Comparison of ENCODE assay signal across 8 cellular contexts in genomic region chr5:178859625-178860521, GRCh38. TPM values are rescaled to one million over a fixed set of nuclear protein-coding genes. Genes with fewer than 3 reads are reported as not detected.
DNase-seq lines count a peak whose midpoint lies in the region; ATAC-seq and TF ChIP-seq lines count a peak whose summit lies in the region.

TSS of gene ZNF354B (plus strand) at chr5:178859953. CDS start at chr5:178861048, 1,095 bp downstream.

- H3K4me2 ChIP-seq in mammary epithelial cell (ENCODE audit: insufficient read depth, low read depth, low read length) = peak within 1 kb of the TSS; percentile 82

- CTCF ChIA-PET in A673 (lab: Charles Lee) (interaction anchor here (1.3 kb wide), 1 partner anchor 129 kb away, joined by 7 read pairs; the partner anchor contains the start of gene ZNF354A), mammary epithelial cell (lab: Charles Lee; ENCODE audit: low non-redundant PET) (interaction anchor here (0.6 kb wide), 1 partner anchor 503 kb away, joined by 3 read pairs; no protein-coding TSS in a partner anchor)

- no peaks in the 10 kb centered on the region for H4K20me1 ChIP-seq in mammary epithelial cell (ENCODE audit: insufficient read depth, low read length)

- no peaks in the 10 kb centered on the region for H3K27me3 ChIP-seq in A673 (replicated peaks; ENCODE audit: insufficient read depth, low read depth, low read length, poor library complexity)
- no peaks in the 10 kb centered on the region for H3K27me3 ChIP-seq in mammary epithelial cell (ENCODE audit: insufficient read depth, low read length)
- H3K27me3 ChIP-seq in iPS-20b (ENCODE audit: insufficient read depth, low read length) = peaks cover 3% of the 10 kb centered on the region; the same call in 1 of the 2 replicates

- H3K36me3 ChIP-seq in A673 (ENCODE audit: insufficient read depth, low read length, poor library complexity, severe bottlenecking) (peaks cover 20% of the 10 kb centered on the region), mammary epithelial cell (ENCODE audit: insufficient read depth, low read length) (peaks cover 5% of the 10 kb centered on the region), iPS-20b (ENCODE audit: insufficient read depth, low read depth, low read length) (peaks cover 11% of the 10 kb centered on the region; the same call in 1 of the 2 replicates)

- under 1% methylated on average over 24 of the region's 86 CpGs for WGBS in mammary epithelial cell (ENCODE audit: low coverage, missing lambda C conversion rate)

- peak within 1 kb of the TSS; percentile 88 for H2AFZ ChIP-seq in mammary epithelial cell (ENCODE audit: low read depth, low read length)

- H3K4me1 ChIP-seq in A673 (ENCODE audit: insufficient read depth, low read length, poor library complexity, severe bottlenecking) = peaks cover 4% of the 10 kb centered on the region
- H3K4me1 ChIP-seq in mammary epithelial cell (ENCODE audit: insufficient read depth, low read length) = peaks cover 15% of the 10 kb centered on the region
- H3K4me1 ChIP-seq in iPS-20b (ENCODE audit: insufficient read depth, low read length) = no peaks in the 10 kb centered on the region

- H3K9ac ChIP-seq in mammary epithelial cell (ENCODE audit: insufficient read depth, low read length) (peak within 1 kb of the TSS; percentile 55), iPS-20b (ENCODE audit: low read depth, low read length) (peak within 1 kb of the TSS; percentile 37; the same call in 1 of the 2 replicates)

- BruUV-seq in A673 (replicated peaks; lab: Mats Ljungman, UMichigan) (no TSS peak), mammary epithelial cell (replicated peaks; lab: Mats Ljungman, UMichigan) (no TSS peak)

- TF ChIP-seq CTCF in A673 (conservative IDR thresholded peaks at IDR 0.05; ENCODE audit: low read depth, low read length) (no peak), VCaP (conservative IDR thresholded peaks at IDR 0.05) (no peak), mammary epithelial cell (conservative IDR thresholded peaks at IDR 0.05 in 1 of 2, IDR thresholded peaks at IDR 0.05 in 1 of 2; ENCODE audit: extremely low read depth in 1 of 2, insufficient read depth in 1 of 2, low read depth in 1 of 2, low read length in 2 of 2) (no peak)

- POLR2A ChIA-PET in A673 (lab: Charles Lee; ENCODE audit: low non-redundant PET) = no interaction called here

- H3K9me3 ChIP-seq in A673 (ENCODE audit: low read depth, low read length, poor library complexity, severe bottlenecking) (no peaks in the 10 kb centered on the region), mammary epithelial cell (replicated peaks; ENCODE audit: insufficient read depth, low read length) (no peaks in the 10 kb centered on the region), iPS-20b (ENCODE audit: insufficient read depth, low read depth, low read length) (no peaks in the 10 kb centered on the region)

- dilution Hi-C loops in mammary epithelial cell (cut with HindIII; ENCODE audit: low sequenced_read_pairs) = no loop called here

- H3K4me3 ChIP-seq in A673 (ENCODE audit: low read depth, low read length, poor library complexity, severe bottlenecking) (peak within 1 kb of the TSS; percentile 85), mammary epithelial cell (replicated peaks in 1 of 3; ENCODE audit: insufficient read depth in 1 of 3, low read depth in 2 of 3, low read length in 3 of 3) (peak within 1 kb of the TSS; percentile 64 to 84 (median 72)), iPS-20b (ENCODE audit: low read length) (peak within 1 kb of the TSS; percentile 69), skin epidermis (peak within 1 kb of the TSS; percentile 58 to 92 (median 84))

- ATAC-seq in GM18861 (IDR thresholded peaks at IDR 0.05; ENCODE audit: unreplicated experiment) (peak; percentile 99), HG03095 (IDR thresholded peaks at IDR 0.05; ENCODE audit: unreplicated experiment) (peak; percentile 99)

- H3K79me2 ChIP-seq in mammary epithelial cell (ENCODE audit: insufficient read depth, low read length) = peaks cover 26% of the 10 kb centered on the region

- DNase-seq in A673 (ENCODE audit: low spot score) = peak; percentile 94
- peak; percentile 71 for DNase-seq in NCI-H2171 (lab: John Stamatoyannopoulos, UW)
- peak; percentile 91 for DNase-seq in mammary epithelial cell

- intact Hi-C loops in A673 (cut with micrococcal nuclease; ENCODE audit: unreplicated experiment) (loop anchor here (1.0 kb wide), 1 partner anchor 130 kb away; the partner anchor contains the start of gene ZNF354A), mammary epithelial cell (cut with micrococcal nuclease) (loop anchor here (2.0 kb wide), 1 partner anchor 37 kb away; no protein-coding TSS in a partner anchor)

- peak within 1 kb of the TSS; percentile 86 for H3K27ac ChIP-seq in A673 (ENCODE audit: low read depth, low read length, poor library complexity, severe bottlenecking)
- H3K27ac ChIP-seq in VCaP = peak within 1 kb of the TSS; percentile 73
- peak within 1 kb of the TSS; percentile 49 for H3K27ac ChIP-seq in mammary epithelial cell (ENCODE audit: insufficient read depth, low read depth, low read length)
- H3K27ac ChIP-seq in iPS-20b (ENCODE audit: low read length) = no peak within 1 kb of the TSS
- peak within 1 kb of the TSS; percentile 31 to 95 (median 88) for H3K27ac ChIP-seq in skin epidermis

- in situ Hi-C loops in mammary epithelial cell (cut with MboI; ENCODE audit: low sequenced_read_pairs in 2 of 2) = no loop called here

RNA-seq across cellular contexts. Expression of gene ZNF354B, which starts in this region (rescaled TPM):
- total RNA-seq in A673 (2021) (13.8 TPM in 2 replicates), mammary epithelial cell (10 to 100 TPM; 14.3 to 15.7 TPM)
- 4.3 TPM for polyA plus RNA-seq in mammary epithelial cell
- polyA minus RNA-seq in mammary epithelial cell = not detected
